8 cellular contexts compared by ENCODE assay signal in the genomic region with DNA sequence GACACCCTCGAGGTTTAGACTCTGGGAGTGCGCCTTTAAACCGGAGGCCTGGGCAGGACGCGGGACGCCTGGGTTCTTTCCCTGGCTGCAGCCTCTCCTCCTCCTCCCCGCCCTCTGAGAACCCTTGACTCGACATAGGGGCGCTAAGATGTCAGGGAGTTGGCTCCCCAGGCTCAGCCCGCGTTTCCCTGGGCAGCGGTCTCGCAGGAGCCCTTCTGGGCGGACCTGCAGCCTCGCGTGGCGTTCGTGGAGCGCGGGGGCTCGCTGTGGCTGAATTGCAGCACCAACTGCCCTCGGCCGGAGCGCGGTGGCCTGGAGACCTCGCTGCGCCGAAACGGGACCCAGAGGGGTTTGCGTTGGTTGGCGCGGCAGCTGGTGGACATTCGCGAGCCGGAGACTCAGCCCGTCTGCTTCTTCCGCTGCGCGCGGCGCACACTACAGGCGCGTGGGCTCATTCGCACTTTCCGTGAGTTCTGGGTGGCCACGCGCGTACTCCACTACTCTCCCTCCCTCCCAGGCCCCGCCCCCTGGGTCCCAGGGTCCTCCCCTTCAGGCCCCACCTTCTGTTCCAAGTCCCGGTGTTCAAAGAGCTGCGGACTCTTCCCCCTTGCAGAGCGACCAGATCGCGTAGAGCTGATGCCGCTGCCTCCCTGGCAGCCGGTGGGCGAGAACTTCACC. TPM values are rescaled to one million over a fixed set of nuclear protein-coding genes. Genes with fewer than 3 reads are reported as not detected.
DNase-seq lines count a peak whose midpoint lies in the region; ATAC-seq and TF ChIP-seq lines count a peak whose summit lies in the region.

No MANE protein-coding gene starts in this region.

- peaks cover 9% of the 10 kb centered on the region for H3F3A ChIP-seq in DOHH2 (ENCODE audit: control insufficient read depth, insufficient read depth)

- H3K9me3 Mint-ChIP-seq in activated CD4-positive, alpha-beta memory T cell treated with anti-CD3 and anti-CD28 coated beads, Interleukin-2, amount 10 ng/mL, durations not matched to agents 7 days and 5 days, result no peaks in the 10 kb centered on the region

- ATAC-seq in HG02759 (IDR thresholded peaks at IDR 0.05; ENCODE audit: unreplicated experiment), result no peak
- ATAC-seq in HG02870 (IDR thresholded peaks at IDR 0.05; ENCODE audit: unreplicated experiment), result no peak
- ATAC-seq in HG03108 (IDR thresholded peaks at IDR 0.05; ENCODE audit: unreplicated experiment), result no peak

- peaks cover 27% of the 10 kb centered on the region for H3K27me3 ChIP-seq in DOHH2 (ENCODE audit: control insufficient read depth, low read length)
- H3K27me3 ChIP-seq in MG63, result peaks cover 73% of the 10 kb centered on the region

- no peak for TF ChIP-seq CTCF in DOHH2 (IDR thresholded peaks at IDR 0.05; ENCODE audit: low read depth, low read length, poor library complexity, severe bottlenecking)
- no peak for TF ChIP-seq CTCF in fibroblast of mammary gland (conservative IDR thresholded peaks at IDR 0.05; ENCODE audit: control insufficient read depth, insufficient read depth, low read depth, low read length)

- peak overlapping the region; percentile 65 for H3K4me3 Mint-ChIP-seq in activated CD4-positive, alpha-beta memory T cell treated with anti-CD3 and anti-CD28 coated beads, Interleukin-2, amount 10 ng/mL, durations not matched to agents 7 days and 5 days

- H3K4me2 ChIP-seq in DOHH2 (ENCODE audit: low read length), result peak overlapping the region; percentile 95

- peaks cover 16% of the 10 kb centered on the region for H3K36me3 Mint-ChIP-seq in activated CD4-positive, alpha-beta memory T cell treated with anti-CD3 and anti-CD28 coated beads, Interleukin-2, amount 10 ng/mL, durations not matched to agents 7 days and 5 days (ENCODE audit: low read depth)

- peaks cover 86% of the 10 kb centered on the region for H3K4me1 Mint-ChIP-seq in activated CD4-positive, alpha-beta memory T cell treated with anti-CD3 and anti-CD28 coated beads, Interleukin-2, amount 10 ng/mL, durations not matched to agents 7 days and 5 days

- H3K9me3 ChIP-seq in DOHH2 (ENCODE audit: control insufficient read depth, insufficient read depth, low read length), result no peaks in the 10 kb centered on the region
- H3K9me3 ChIP-seq in MG63, result peaks cover 3% of the 10 kb centered on the region; the same call in 1 of the 2 replicates

- no peaks in the 10 kb centered on the region for H4K20me1 ChIP-seq in DOHH2 (ENCODE audit: control insufficient read depth, insufficient read depth, low read depth, low read length)

- H3K9me2 ChIP-seq in DOHH2 (replicated peaks; ENCODE audit: control insufficient read depth, low read length), result no peaks in the 10 kb centered on the region

- CTCF ChIA-PET in activated CD4-positive, alpha-beta memory T cell treated with anti-CD3 and anti-CD28 coated beads, Interleukin-2, amount 10 ng/mL, durations not matched to agents 7 days and 5 days (lab: Charles Lee), result interaction anchor here (0.6 to 2.4 kb wide), 6 partner anchors 20 to 359 kb away, joined by 3 to 8 read pairs (median 4); a partner anchor contains a TSS

- H3K36me3 ChIP-seq in DOHH2 (ENCODE audit: control insufficient read depth, low read length), result peaks cover 3% of the 10 kb centered on the region
- no peaks in the 10 kb centered on the region for H3K36me3 ChIP-seq in MG63

- no peak overlapping the region for H3K27ac ChIP-seq in DOHH2 (ENCODE audit: low read depth, low read length)

- H3K27ac Mint-ChIP-seq in activated CD4-positive, alpha-beta memory T cell treated with anti-CD3 and anti-CD28 coated beads, Interleukin-2, amount 10 ng/mL, durations not matched to agents 7 days and 5 days, result peak overlapping the region; percentile 31

- H3K4me3 ChIP-seq in DOHH2 (ENCODE audit: low read length) (peak overlapping the region; percentile 81), MG63 (peak overlapping the region; percentile 32), fibroblast of mammary gland (ENCODE audit: control insufficient read depth, low read depth, low read length) (peak overlapping the region; percentile 22)

- peaks cover 82% of the 10 kb centered on the region for H3K27me3 Mint-ChIP-seq in activated CD4-positive, alpha-beta memory T cell treated with anti-CD3 and anti-CD28 coated beads, Interleukin-2, amount 10 ng/mL, durations not matched to agents 7 days and 5 days

- POLR2A ChIA-PET in activated CD4-positive, alpha-beta memory T cell treated with anti-CD3 and anti-CD28 coated beads, Interleukin-2, amount 10 ng/mL, durations not matched to agents 7 days and 5 days (lab: Charles Lee), result interaction anchor here (0.8 to 8.9 kb wide), 3 partner anchors 20 to 90 kb away, joined by 3 to 105 read pairs (median 6); a partner anchor contains a TSS

- peaks cover 80% of the 10 kb centered on the region for H3K4me1 ChIP-seq in DOHH2 (ENCODE audit: control insufficient read depth, low read length)

- no peaks in the 10 kb centered on the region for H3K79me2 ChIP-seq in DOHH2 (ENCODE audit: control insufficient read depth, low read length)

- DNase-seq in MG63 (peak; percentile 58), fibroblast of mammary gland (ENCODE audit: low read depth) (no peak), nucleus accumbens (lab: John Stamatoyannopoulos, UW) (peak in 34 of 56 donors; percentile 3 to 78 (median 42))
- peak; percentile 60 for DNase-seq in activated CD4-positive, alpha-beta memory T cell treated with anti-CD3 and anti-CD28 coated beads, Interleukin-2, amount 10 ng/mL, durations not matched to agents 7 days and 5 days

RNA-seq across cellular contexts. Expression of a gene that starts 1.3 kb away (rescaled TPM):
- total RNA-seq in MG63 (2014; rRNA removed; shearing (Covaris generic); ENCODE audit: low replicate concordance), result not detected in 2 replicates
- total RNA-seq in activated CD4-positive, alpha-beta memory T cell treated with anti-CD3 and anti-CD28 coated beads, Interleukin-2, amount 10 ng/mL, durations not matched to agents 7 days and 5 days, result 1 to 10 TPM in 1 of 2 experiments, under 1 TPM in 1; 0.53 to 1.1 TPM

RNA-seq across cellular contexts. Expression of a gene that starts 4.3 kb away (rescaled TPM):
- total RNA-seq in MG63 (2014; rRNA removed; shearing (Covaris generic); ENCODE audit: low replicate concordance), result not detected in 2 replicates
- 1 to 10 TPM; 1.5 to 2.0 TPM for total RNA-seq in activated CD4-positive, alpha-beta memory T cell treated with anti-CD3 and anti-CD28 coated beads, Interleukin-2, amount 10 ng/mL, durations not matched to agents 7 days and 5 days

RNA-seq across cellular contexts. Expression of a gene that starts 18.6 kb away (rescaled TPM):
- 0.43 TPM in 1 of 2 replicates, not detected in the other for total RNA-seq in MG63 (2014; rRNA removed; shearing (Covaris generic); ENCODE audit: low replicate concordance)
- total RNA-seq in activated CD4-positive, alpha-beta memory T cell treated with anti-CD3 and anti-CD28 coated beads, Interleukin-2, amount 10 ng/mL, durations not matched to agents 7 days and 5 days, result 1 to 10 TPM; 1.0 to 1.4 TPM

RNA-seq across cellular contexts. Expression of a gene that starts 20.1 kb away (rescaled TPM):
- 3.8 and 5.1 TPM in 2 replicates for total RNA-seq in MG63 (2014; rRNA removed; shearing (Covaris generic); ENCODE audit: low replicate concordance)
- total RNA-seq in activated CD4-positive, alpha-beta memory T cell treated with anti-CD3 and anti-CD28 coated beads, Interleukin-2, amount 10 ng/mL, durations not matched to agents 7 days and 5 days, result 10 to 100 TPM; 23.8 to 24.3 TPM

RNA-seq across cellular contexts. Expression of a gene that starts 24.8 kb away (rescaled TPM):
- total RNA-seq in MG63 (2014; rRNA removed; shearing (Covaris generic); ENCODE audit: low replicate concordance), result 30.8 and 43.8 TPM in 2 replicates
- total RNA-seq in activated CD4-positive, alpha-beta memory T cell treated with anti-CD3 and anti-CD28 coated beads, Interleukin-2, amount 10 ng/mL, durations not matched to agents 7 days and 5 days, result 1 to 10 TPM; 3.5 to 3.7 TPM

Comparison
In these comparisons a context has a peak if more than half of its experiments do, and no peak if none do; other contexts are left out.
1. H3K4me3 ChIP-seq: peak in every context shown above with its lines; median percentile 81 in DOHH2; 32 in MG63; 22 in fibroblast of mammary gland.